ENCODE assay signal across 10 cellular contexts in the genomic region with DNA sequence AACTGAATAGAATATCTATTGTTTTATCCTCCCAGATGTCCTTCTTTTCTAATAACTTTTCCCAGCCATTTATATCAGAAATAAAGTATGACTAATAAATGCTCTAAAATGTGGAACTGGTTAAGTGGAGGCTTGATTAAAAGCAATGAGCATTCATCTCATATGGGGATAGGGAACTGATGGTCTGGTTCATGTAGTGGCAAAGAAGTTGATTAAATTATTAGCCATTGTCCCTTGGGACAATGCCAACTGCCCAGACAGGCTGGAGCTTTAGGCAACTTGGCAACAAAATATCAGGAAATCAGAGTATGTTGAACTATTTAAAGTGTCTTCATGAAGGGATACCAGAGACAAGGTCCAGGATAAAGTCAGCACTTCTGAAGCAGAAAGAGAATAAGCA. TPM values are rescaled to one million over a fixed set of nuclear protein-coding genes. Genes with fewer than 3 reads are reported as not detected.
"Had no signal": no experiment of that assay in that cellular context is flagged by ENCODE, and none has a peak within 500 bp of the region (broad histone marks: within the 10 kb centered on the region; RNA-seq: fewer than 3 reads in every experiment).

No MANE protein-coding gene starts in this region.

- ATAC-seq: HCT116, K562 had no signal

- H2AFZ ChIP-seq: GM23248 had no signal

- H3K9ac ChIP-seq: GM23248 had no signal

- H3K27ac ChIP-seq: GM23248 had no signal

- H3K4me3 Mint-ChIP-seq: HFFc6 had no signal

- DNase-seq: GM23248, GOT3, H7, HFFc6, IMR-90 had no signal

- H3K4me3 ChIP-seq: GM23248, HAP-1, K562 had no signal

- H3K27ac Mint-ChIP-seq: HFFc6 had no signal

- H3K9me3 ChIP-seq: HAP-1 had no signal

- H3K9me3 Mint-ChIP-seq: HFFc6 had no signal

- H3K4me1 ChIP-seq: HAP-1 had no signal

- H3K36me3 ChIP-seq: HAP-1 had no signal

RNA-seq across cellular contexts. Expression of a gene that starts 24.2 kb away (rescaled TPM):
- total RNA-seq: HT-29 had no signal

RNA-seq across cellular contexts. Expression of a gene that starts 49.2 kb away (rescaled TPM):
- total RNA-seq: GM23248, H4, HFFc6, HT-29 had no signal
- polyA plus RNA-seq: GM23248 had no signal
